In genomic region chr15:91152896-91153581, GRCh38 we compare ENCODE assay signal across 25 cellular contexts. TPM values are rescaled to one million over a fixed set of nuclear protein-coding genes. Genes with fewer than 3 reads are reported as not detected.
"Had no signal": no experiment of that assay in that cellular context is flagged by ENCODE, and none has a peak within 500 bp of the region (broad histone marks: within the 10 kb centered on the region; RNA-seq: fewer than 3 reads in every experiment).

No MANE protein-coding gene starts in this region.

- ATAC-seq: effector memory CD8-positive, alpha-beta T cell; gastrocnemius medialis; left lobe of liver; naive thymus-derived CD8-positive, alpha-beta T cell; stimulated activated effector memory CD8-positive, alpha-beta T cell treated with anti-CD3 and anti-CD28 coated beads, Interleukin-12 subunit alpha, Interleukin-12 subunit beta, amount 100 ng/mL, for 72 hours had no signal

- H3K36me3 ChIP-seq: gastrocnemius medialis, pancreas, right atrium auricular region, sigmoid colon, stomach, thyroid gland, vagina had no signal

- H3K4me3 ChIP-seq: gastrocnemius medialis, lung, pancreas, right atrium auricular region, sigmoid colon, stomach, thyroid gland, vagina had no signal

- H3K4me1 Mint-ChIP-seq: naive thymus-derived CD8-positive, alpha-beta T cell; stimulated activated effector memory CD8-positive, alpha-beta T cell treated with anti-CD3 and anti-CD28 coated beads, Interleukin-12 subunit alpha, Interleukin-12 subunit beta, amount 100 ng/mL, for 72 hours had no signal

- H3K4me1 ChIP-seq: gastrocnemius medialis, right atrium auricular region, sigmoid colon, stomach, thyroid gland, vagina had no signal

- H3K27ac Mint-ChIP-seq: effector memory CD8-positive, alpha-beta T cell; naive thymus-derived CD8-positive, alpha-beta T cell; nephron progenitor cell; stimulated activated effector memory CD8-positive, alpha-beta T cell treated with anti-CD3 and anti-CD28 coated beads, Interleukin-12 subunit alpha, Interleukin-12 subunit beta, amount 100 ng/mL, for 72 hours had no signal

- FAIRE-seq: endometrium, keratinocyte had no signal

- H3K9me3 ChIP-seq: gastrocnemius medialis, pancreas, right atrium auricular region, stomach, thyroid gland, vagina had no signal

- H3K36me3 Mint-ChIP-seq: stimulated activated effector memory CD8-positive, alpha-beta T cell treated with anti-CD3 and anti-CD28 coated beads, Interleukin-12 subunit alpha, Interleukin-12 subunit beta, amount 100 ng/mL, for 72 hours had no signal

- H3K27me3 ChIP-seq: pancreas, right atrium auricular region, thyroid gland, vagina had no signal

- H3K27ac ChIP-seq: gastrocnemius medialis, right atrium auricular region, sigmoid colon, stomach, thyroid gland, vagina had no signal

- H3K9me3 Mint-ChIP-seq: effector memory CD8-positive, alpha-beta T cell; nephron progenitor cell; stimulated activated effector memory CD8-positive, alpha-beta T cell treated with anti-CD3 and anti-CD28 coated beads, Interleukin-12 subunit alpha, Interleukin-12 subunit beta, amount 100 ng/mL, for 72 hours had no signal

- DNase-seq: cortex of kidney; effector memory CD8-positive, alpha-beta T cell; foreskin fibroblast; gastrocnemius medialis; head of caudate nucleus; mesenchymal stem cell; naive thymus-derived CD8-positive, alpha-beta T cell; nephron progenitor cell; occipital lobe; sigmoid colon; stimulated activated CD4-positive, alpha-beta T cell treated with anti-CD3 and anti-CD28 coated beads, Interleukin-2, amount 100 ng/mL, for 24 hours; stimulated activated CD4-positive, alpha-beta T cell treated with anti-CD3 and anti-CD28 coated beads, Interleukin-4, amount 100 ng/mL, for 24 hours; stimulated activated naive CD4-positive, alpha-beta T cell treated with Interleukin-2 at 50 U/mL for 16 hours; stomach; thyroid gland; trophoblast cell had no signal

- H3K4me3 Mint-ChIP-seq: effector memory CD8-positive, alpha-beta T cell; naive thymus-derived CD8-positive, alpha-beta T cell; nephron progenitor cell; stimulated activated effector memory CD8-positive, alpha-beta T cell treated with anti-CD3 and anti-CD28 coated beads, Interleukin-12 subunit alpha, Interleukin-12 subunit beta, amount 100 ng/mL, for 72 hours had no signal

RNA-seq across cellular contexts. Expression of gene SV2B, which starts 53.0 kb away (rescaled TPM):
- total RNA-seq: myocyte had no signal
